ENCODE assay signal across 17 cellular contexts in the genomic region with DNA sequence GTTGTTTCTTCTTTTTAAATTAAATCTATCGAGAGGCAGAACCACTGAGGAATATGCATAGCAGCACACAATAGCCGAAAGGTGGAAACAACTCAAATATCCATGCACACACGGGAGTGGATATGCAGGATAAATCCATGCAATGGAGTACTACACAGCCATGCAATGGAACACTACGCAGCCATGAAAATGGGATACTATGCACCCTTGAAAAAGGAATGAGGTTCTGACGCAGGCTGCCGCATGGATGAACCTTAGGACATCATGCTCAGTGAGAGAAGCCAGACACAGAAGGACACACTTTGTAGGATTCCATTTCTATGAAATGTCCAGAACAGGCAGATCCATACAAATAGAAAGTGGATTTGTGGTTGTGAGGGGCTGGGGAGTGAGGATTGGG. TPM values are rescaled to one million over a fixed set of nuclear protein-coding genes. Genes with fewer than 3 reads are reported as not detected.
DNase-seq lines count a peak whose midpoint lies in the region; ATAC-seq and TF ChIP-seq lines count a peak whose summit lies in the region.
"Had no signal": no experiment of that assay in that cellular context is flagged by ENCODE, and none has a peak within 500 bp of the region (broad histone marks: within the 10 kb centered on the region; RNA-seq: fewer than 3 reads in every experiment).

No MANE protein-coding gene starts in this region.

- H3K4me3 ChIP-seq in endodermal cell (ENCODE audit: low read length) = no peak overlapping the region
- H3K4me3 ChIP-seq: ovary, SK-N-MC, transverse colon had no signal

- TF ChIP-seq CTCF in endodermal cell (conservative IDR thresholded peaks at IDR 0.05) = no peak

- no peak overlapping the region for H3K4me3 Mint-ChIP-seq in activated CD4-positive, alpha-beta T cell treated with anti-CD3 and anti-CD28 coated beads for 36 hours
- peak overlapping the region; percentile 54 for H3K4me3 Mint-ChIP-seq in activated CD4-positive, alpha-beta memory T cell treated with anti-CD3 and anti-CD28 coated beads, Interleukin-2, amount 10 ng/mL, durations not matched to agents 7 days and 5 days
- H3K4me3 Mint-ChIP-seq in immature natural killer cell (peak overlapping the region; percentile 51 to 81 (median 73)), endodermal cell (no peak overlapping the region)
- no peak overlapping the region for H3K4me3 Mint-ChIP-seq in stimulated activated naive CD8-positive, alpha-beta T cell treated with anti-CD3 and anti-CD28 coated beads, Interleukin-15, Interleukin-2, amounts not matched to agents 100 ng/mL and 50 ng/mL, for 24 hours

- H3K27ac ChIP-seq in endodermal cell (ENCODE audit: low read depth, low read length) = no peak overlapping the region
- H3K27ac ChIP-seq: ovary, SK-N-MC, VCaP had no signal

- no peak overlapping the region for H3K9ac ChIP-seq in endodermal cell (ENCODE audit: extremely low read depth, low read length, poor library complexity, severe bottlenecking)

- no peaks in the 10 kb centered on the region for H3K36me3 ChIP-seq in endodermal cell (ENCODE audit: control insufficient read depth, insufficient read depth, low read length)
- H3K36me3 ChIP-seq: ovary, transverse colon had no signal

- no peak for ATAC-seq in activated CD4-positive, alpha-beta T cell treated with anti-CD3 and anti-CD28 coated beads for 36 hours
- ATAC-seq in GM19035 (IDR thresholded peaks at IDR 0.05; ENCODE audit: unreplicated experiment) = no peak
- ATAC-seq: left colon, PC-3 had no signal

- no peaks in the 10 kb centered on the region for H3K4me1 ChIP-seq in endodermal cell (ENCODE audit: control insufficient read depth, insufficient read depth, low read length)
- H3K4me1 ChIP-seq: transverse colon had no signal

- intact Hi-C loops in activated CD4-positive, alpha-beta T cell treated with anti-CD3 and anti-CD28 coated beads for 36 hours (cut with DNase I, micrococcal nuclease) = no loop called here

- POLR2A ChIA-PET in activated CD4-positive, alpha-beta T cell treated with anti-CD3 and anti-CD28 coated beads for 36 hours (lab: Charles Lee) = no interaction called here
- POLR2A ChIA-PET in activated CD4-positive, alpha-beta memory T cell treated with anti-CD3 and anti-CD28 coated beads, Interleukin-2, amount 10 ng/mL, durations not matched to agents 7 days and 5 days (lab: Charles Lee) = no interaction called here

- 90 to 92% methylated on average over 6 of the region's 6 CpGs for WGBS in endodermal cell (ENCODE audit: insufficient coverage in 1 of 2, insufficient read length in 1 of 2), 2 experiments

- no peak for DNase-seq in activated CD4-positive, alpha-beta T cell treated with anti-CD3 and anti-CD28 coated beads for 36 hours
- no peak for DNase-seq in activated CD4-positive, alpha-beta T cell treated with anti-CD3 and anti-CD28 coated beads, Interleukin-2, amount 50 U/mL, for 1 hour
- DNase-seq in activated CD4-positive, alpha-beta memory T cell treated with anti-CD3 and anti-CD28 coated beads, Interleukin-2, amount 10 ng/mL, durations not matched to agents 7 days and 5 days = no peak
- DNase-seq in immature natural killer cell = no peak
- no peak for DNase-seq in NCI-H2081 treated with DMSO at 0.1 percent for 48 hours (lab: John Stamatoyannopoulos, UW)
- no peak for DNase-seq in endodermal cell
- DNase-seq: amniotic stem cell, NCI-H2107, NCI-H69, ovary, PC-3, transverse colon had no signal

- H3K27ac Mint-ChIP-seq in activated CD4-positive, alpha-beta T cell treated with anti-CD3 and anti-CD28 coated beads for 36 hours = peak overlapping the region; percentile 81
- peak overlapping the region; percentile 96 for H3K27ac Mint-ChIP-seq in activated CD4-positive, alpha-beta memory T cell treated with anti-CD3 and anti-CD28 coated beads, Interleukin-2, amount 10 ng/mL, durations not matched to agents 7 days and 5 days
- peak overlapping the region; percentile 89 to 97 (median 92) for H3K27ac Mint-ChIP-seq in immature natural killer cell
- peak overlapping the region; percentile 80 for H3K27ac Mint-ChIP-seq in stimulated activated naive CD8-positive, alpha-beta T cell treated with anti-CD3 and anti-CD28 coated beads, Interleukin-15, Interleukin-2, amounts not matched to agents 100 ng/mL and 50 ng/mL, for 24 hours
- no peak overlapping the region for H3K27ac Mint-ChIP-seq in endodermal cell

- peaks cover 13% of the 10 kb centered on the region for H3K9me3 Mint-ChIP-seq in activated CD4-positive, alpha-beta T cell treated with anti-CD3 and anti-CD28 coated beads for 36 hours (ENCODE audit: low read depth)
- peaks cover 20% of the 10 kb centered on the region for H3K9me3 Mint-ChIP-seq in activated CD4-positive, alpha-beta memory T cell treated with anti-CD3 and anti-CD28 coated beads, Interleukin-2, amount 10 ng/mL, durations not matched to agents 7 days and 5 days
- peaks cover 0 to 2% (median 0%) of the 10 kb centered on the region in 6 donors for H3K9me3 Mint-ChIP-seq in immature natural killer cell
- peaks cover 20% of the 10 kb centered on the region for H3K9me3 Mint-ChIP-seq in stimulated activated naive CD8-positive, alpha-beta T cell treated with anti-CD3 and anti-CD28 coated beads, Interleukin-15, Interleukin-2, amounts not matched to agents 100 ng/mL and 50 ng/mL, for 24 hours
- peaks cover 10% of the 10 kb centered on the region for H3K9me3 Mint-ChIP-seq in endodermal cell

- peaks cover 6% of the 10 kb centered on the region for H3K9me3 ChIP-seq in endodermal cell (ENCODE audit: control insufficient read depth, low read length)
- H3K9me3 ChIP-seq: ovary had no signal

- H3K4me1 Mint-ChIP-seq in activated CD4-positive, alpha-beta T cell treated with anti-CD3 and anti-CD28 coated beads for 36 hours = peaks cover 47% of the 10 kb centered on the region
- peaks cover 59% of the 10 kb centered on the region for H3K4me1 Mint-ChIP-seq in activated CD4-positive, alpha-beta memory T cell treated with anti-CD3 and anti-CD28 coated beads, Interleukin-2, amount 10 ng/mL, durations not matched to agents 7 days and 5 days
- peaks cover 42 to 46% of the 10 kb centered on the region in 2 donors for H3K4me1 Mint-ChIP-seq in immature natural killer cell
- peaks cover 45% of the 10 kb centered on the region for H3K4me1 Mint-ChIP-seq in stimulated activated naive CD8-positive, alpha-beta T cell treated with anti-CD3 and anti-CD28 coated beads, Interleukin-15, Interleukin-2, amounts not matched to agents 100 ng/mL and 50 ng/mL, for 24 hours (ENCODE audit: low read depth)
- H3K4me1 Mint-ChIP-seq in endodermal cell = no peaks in the 10 kb centered on the region

- CTCF ChIA-PET in activated CD4-positive, alpha-beta T cell treated with anti-CD3 and anti-CD28 coated beads for 36 hours (lab: Charles Lee) = no interaction called here
- CTCF ChIA-PET in activated CD4-positive, alpha-beta memory T cell treated with anti-CD3 and anti-CD28 coated beads, Interleukin-2, amount 10 ng/mL, durations not matched to agents 7 days and 5 days (lab: Charles Lee) = no interaction called here

- H3K27me3 Mint-ChIP-seq in activated CD4-positive, alpha-beta T cell treated with anti-CD3 and anti-CD28 coated beads for 36 hours = no peaks in the 10 kb centered on the region
- no peaks in the 10 kb centered on the region for H3K27me3 Mint-ChIP-seq in activated CD4-positive, alpha-beta memory T cell treated with anti-CD3 and anti-CD28 coated beads, Interleukin-2, amount 10 ng/mL, durations not matched to agents 7 days and 5 days
- peaks cover 2 to 3% (median 2%) of the 10 kb centered on the region in 3 donors for H3K27me3 Mint-ChIP-seq in immature natural killer cell (ENCODE audit: low read depth in 3 of 3)
- H3K27me3 Mint-ChIP-seq in stimulated activated naive CD8-positive, alpha-beta T cell treated with anti-CD3 and anti-CD28 coated beads, Interleukin-15, Interleukin-2, amounts not matched to agents 100 ng/mL and 50 ng/mL, for 24 hours = no peaks in the 10 kb centered on the region
- peaks cover 7% of the 10 kb centered on the region for H3K27me3 Mint-ChIP-seq in endodermal cell (ENCODE audit: insufficient read depth)

- no peaks in the 10 kb centered on the region for H3K27me3 ChIP-seq in endodermal cell (ENCODE audit: control insufficient read depth, insufficient read depth, low read length, poor library complexity, severe bottlenecking)
- H3K27me3 ChIP-seq: ovary, transverse colon had no signal

- peaks cover 9% of the 10 kb centered on the region for H3K36me3 Mint-ChIP-seq in activated CD4-positive, alpha-beta T cell treated with anti-CD3 and anti-CD28 coated beads for 36 hours (ENCODE audit: low read depth)
- H3K36me3 Mint-ChIP-seq in activated CD4-positive, alpha-beta memory T cell treated with anti-CD3 and anti-CD28 coated beads, Interleukin-2, amount 10 ng/mL, durations not matched to agents 7 days and 5 days (ENCODE audit: low read depth) = peaks cover 35% of the 10 kb centered on the region
- H3K36me3 Mint-ChIP-seq in immature natural killer cell (no peaks in the 10 kb centered on the region), endodermal cell (ENCODE audit: low read depth) (no peaks in the 10 kb centered on the region)
- no peaks in the 10 kb centered on the region for H3K36me3 Mint-ChIP-seq in stimulated activated naive CD8-positive, alpha-beta T cell treated with anti-CD3 and anti-CD28 coated beads, Interleukin-15, Interleukin-2, amounts not matched to agents 100 ng/mL and 50 ng/mL, for 24 hours (ENCODE audit: low read depth)

RNA-seq across cellular contexts. Expression of gene P2RY8, which starts 18.4 kb away (rescaled TPM):
- 10 to 100 TPM; 19.8 to 21.2 TPM for total RNA-seq in activated CD4-positive, alpha-beta T cell treated with anti-CD3 and anti-CD28 coated beads for 36 hours
- total RNA-seq in activated CD4-positive, alpha-beta memory T cell treated with anti-CD3 and anti-CD28 coated beads, Interleukin-2, amount 10 ng/mL, durations not matched to agents 7 days and 5 days = 100 to 1,000 TPM; 177 to 180 TPM
- polyA plus RNA-seq in immature natural killer cell = 100 to 1,000 TPM in 2 of 3 donors, 10 to 100 TPM in 1; 96.8 to 232 (median 119) TPM
- not detected for total RNA-seq in endodermal cell
- polyA plus RNA-seq in endodermal cell (2013, experiment 1 of 2) = 0.07 TPM
- 0.04 TPM for polyA plus RNA-seq in endodermal cell (2013, experiment 2 of 2)
- total RNA-seq: PC-3 had no signal

RNA-seq across cellular contexts. Expression of gene AKAP17A, which starts 36.0 kb away (rescaled TPM):
- 10 to 100 TPM; 49.7 to 51.2 TPM for total RNA-seq in activated CD4-positive, alpha-beta T cell treated with anti-CD3 and anti-CD28 coated beads for 36 hours
- 10 to 100 TPM; 88.5 to 89.5 TPM for total RNA-seq in activated CD4-positive, alpha-beta memory T cell treated with anti-CD3 and anti-CD28 coated beads, Interleukin-2, amount 10 ng/mL, durations not matched to agents 7 days and 5 days
- 10 to 100 TPM; 13.3 to 50.1 (median 15.4) TPM for polyA plus RNA-seq in immature natural killer cell
- 10 to 100 TPM; 42.2 to 50.9 TPM for total RNA-seq in endodermal cell
- polyA plus RNA-seq in endodermal cell (2013, experiment 1 of 2) = 50.4 TPM
- 42.1 TPM for polyA plus RNA-seq in endodermal cell (2013, experiment 2 of 2)

RNA-seq across cellular contexts. Expression of gene ASMT, which starts 59.5 kb away (rescaled TPM):
- total RNA-seq in activated CD4-positive, alpha-beta T cell treated with anti-CD3 and anti-CD28 coated beads for 36 hours = under 1 TPM; 0.51 to 0.82 TPM
- total RNA-seq in activated CD4-positive, alpha-beta memory T cell treated with anti-CD3 and anti-CD28 coated beads, Interleukin-2, amount 10 ng/mL, durations not matched to agents 7 days and 5 days = under 1 TPM; 0.40 to 0.48 TPM
- not detected for polyA plus RNA-seq in immature natural killer cell
- not detected for total RNA-seq in endodermal cell
- 0.68 TPM for polyA plus RNA-seq in endodermal cell (2013, experiment 1 of 2)
- 0.83 TPM for polyA plus RNA-seq in endodermal cell (2013, experiment 2 of 2)
- total RNA-seq: left colon, PC-3, transverse colon had no signal

Comparison
In these comparisons a context has a peak if more than half of its experiments do, and no peak if none do; other contexts are left out.
1. H3K4me3 Mint-ChIP-seq: peak in activated CD4-positive, alpha-beta memory T cell treated with anti-CD3 and anti-CD28 coated beads, Interleukin-2, amount 10 ng/mL, durations not matched to agents 7 days and 5 days (single experiment) and immature natural killer cell (5 of 5); none in activated CD4-positive, alpha-beta T cell treated with anti-CD3 and anti-CD28 coated beads for 36 hours (single experiment), stimulated activated naive CD8-positive, alpha-beta T cell treated with anti-CD3 and anti-CD28 coated beads, Interleukin-15, Interleukin-2, amounts not matched to agents 100 ng/mL and 50 ng/mL, for 24 hours (single experiment) and endodermal cell (single experiment).
2. RNA of gene P2RY8, which starts 18.4 kb away (total RNA-seq): 177 to 180 TPM in activated CD4-positive, alpha-beta memory T cell treated with anti-CD3 and anti-CD28 coated beads, Interleukin-2, amount 10 ng/mL, durations not matched to agents 7 days and 5 days and 19.8 to 21.2 TPM in activated CD4-positive, alpha-beta T cell treated with anti-CD3 and anti-CD28 coated beads for 36 hours; not detected in endodermal cell; every median in the first group is over 10 times any median in the second.